ENCODE assay signal across 1 cellular context in the genomic region with DNA sequence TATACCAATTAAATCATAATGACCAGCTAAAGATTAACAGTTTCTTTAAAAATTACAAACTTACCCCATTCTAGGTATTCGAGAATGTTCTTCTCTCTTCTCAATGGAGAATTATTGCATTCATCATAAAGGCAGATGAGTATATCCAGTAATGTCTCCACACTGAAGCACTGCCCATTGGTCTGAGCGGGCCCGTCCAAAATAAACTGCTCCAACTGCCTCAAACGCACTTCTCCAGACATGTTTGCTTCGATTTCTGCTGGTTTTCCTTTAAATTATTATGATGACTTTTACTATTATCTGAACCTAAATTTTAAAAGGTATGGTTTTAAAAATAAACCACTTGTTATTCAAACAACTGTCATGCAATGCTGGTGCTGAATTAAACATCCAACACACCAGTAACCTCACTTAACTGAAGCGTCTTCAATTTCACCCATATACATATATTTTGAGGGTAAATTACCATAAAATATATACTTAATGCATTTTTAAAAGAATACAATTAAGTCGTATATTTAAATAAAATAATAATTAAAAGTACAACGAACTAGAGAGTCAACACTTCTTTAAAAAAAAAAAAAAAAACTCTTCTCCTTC.
TF ChIP-seq lines count a peak whose summit lies in the region.

No MANE protein-coding gene starts in this region.

TF ChIP-seq in SK-N-SH, 30 proteins besides CTCF, POLR2A, EP300 and RAD21 (continued from another document):
- TF ChIP-seq, protein P1, sequence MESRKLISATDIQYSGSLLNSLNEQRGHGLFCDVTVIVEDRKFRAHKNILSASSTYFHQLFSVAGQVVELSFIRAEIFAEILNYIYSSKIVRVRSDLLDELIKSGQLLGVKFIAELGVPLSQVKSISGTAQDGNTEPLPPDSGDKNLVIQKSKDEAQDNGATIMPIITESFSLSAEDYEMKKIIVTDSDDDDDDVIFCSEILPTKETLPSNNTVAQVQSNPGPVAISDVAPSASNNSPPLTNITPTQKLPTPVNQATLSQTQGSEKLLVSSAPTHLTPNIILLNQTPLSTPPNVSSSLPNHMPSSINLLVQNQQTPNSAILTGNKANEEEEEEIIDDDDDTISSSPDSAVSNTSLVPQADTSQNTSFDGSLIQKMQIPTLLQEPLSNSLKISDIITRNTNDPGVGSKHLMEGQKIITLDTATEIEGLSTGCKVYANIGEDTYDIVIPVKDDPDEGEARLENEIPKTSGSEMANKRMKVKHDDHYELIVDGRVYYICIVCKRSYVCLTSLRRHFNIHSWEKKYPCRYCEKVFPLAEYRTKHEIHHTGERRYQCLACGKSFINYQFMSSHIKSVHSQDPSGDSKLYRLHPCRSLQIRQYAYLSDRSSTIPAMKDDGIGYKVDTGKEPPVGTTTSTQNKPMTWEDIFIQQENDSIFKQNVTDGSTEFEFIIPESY (IDR thresholded peaks at IDR 0.05; ENCODE audit: borderline replicate concordance, low read depth), result no peak
- no peak for TF ChIP-seq MXI1 (IDR thresholded peaks at IDR 0.05; ENCODE audit: low read depth, low read length)
- TF ChIP-seq RCOR1 (IDR thresholded peaks at IDR 0.05; ENCODE audit: low read length), result no peak
- TF ChIP-seq SIN3A (IDR thresholded peaks at IDR 0.05; ENCODE audit: borderline replicate concordance, low read depth, low read length), result no peak
- TF ChIP-seq CHD2 (IDR thresholded peaks at IDR 0.05; ENCODE audit: low read length, partially characterized antibody), result no peak
- TF ChIP-seq, protein P2, sequence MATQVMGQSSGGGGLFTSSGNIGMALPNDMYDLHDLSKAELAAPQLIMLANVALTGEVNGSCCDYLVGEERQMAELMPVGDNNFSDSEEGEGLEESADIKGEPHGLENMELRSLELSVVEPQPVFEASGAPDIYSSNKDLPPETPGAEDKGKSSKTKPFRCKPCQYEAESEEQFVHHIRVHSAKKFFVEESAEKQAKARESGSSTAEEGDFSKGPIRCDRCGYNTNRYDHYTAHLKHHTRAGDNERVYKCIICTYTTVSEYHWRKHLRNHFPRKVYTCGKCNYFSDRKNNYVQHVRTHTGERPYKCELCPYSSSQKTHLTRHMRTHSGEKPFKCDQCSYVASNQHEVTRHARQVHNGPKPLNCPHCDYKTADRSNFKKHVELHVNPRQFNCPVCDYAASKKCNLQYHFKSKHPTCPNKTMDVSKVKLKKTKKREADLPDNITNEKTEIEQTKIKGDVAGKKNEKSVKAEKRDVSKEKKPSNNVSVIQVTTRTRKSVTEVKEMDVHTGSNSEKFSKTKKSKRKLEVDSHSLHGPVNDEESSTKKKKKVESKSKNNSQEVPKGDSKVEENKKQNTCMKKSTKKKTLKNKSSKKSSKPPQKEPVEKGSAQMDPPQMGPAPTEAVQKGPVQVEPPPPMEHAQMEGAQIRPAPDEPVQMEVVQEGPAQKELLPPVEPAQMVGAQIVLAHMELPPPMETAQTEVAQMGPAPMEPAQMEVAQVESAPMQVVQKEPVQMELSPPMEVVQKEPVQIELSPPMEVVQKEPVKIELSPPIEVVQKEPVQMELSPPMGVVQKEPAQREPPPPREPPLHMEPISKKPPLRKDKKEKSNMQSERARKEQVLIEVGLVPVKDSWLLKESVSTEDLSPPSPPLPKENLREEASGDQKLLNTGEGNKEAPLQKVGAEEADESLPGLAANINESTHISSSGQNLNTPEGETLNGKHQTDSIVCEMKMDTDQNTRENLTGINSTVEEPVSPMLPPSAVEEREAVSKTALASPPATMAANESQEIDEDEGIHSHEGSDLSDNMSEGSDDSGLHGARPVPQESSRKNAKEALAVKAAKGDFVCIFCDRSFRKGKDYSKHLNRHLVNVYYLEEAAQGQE (IDR thresholded peaks at IDR 0.05; ENCODE audit: low read depth, low read length), result no peak
- no peak for TF ChIP-seq NFIC (IDR thresholded peaks at IDR 0.05; ENCODE audit: borderline replicate concordance)
- no peak for TF ChIP-seq GABPA (IDR thresholded peaks at IDR 0.05; ENCODE audit: low read depth)
- no peak for TF ChIP-seq RXRA (IDR thresholded peaks at IDR 0.05; ENCODE audit: borderline replicate concordance, low read depth)
- TF ChIP-seq, protein P3, sequence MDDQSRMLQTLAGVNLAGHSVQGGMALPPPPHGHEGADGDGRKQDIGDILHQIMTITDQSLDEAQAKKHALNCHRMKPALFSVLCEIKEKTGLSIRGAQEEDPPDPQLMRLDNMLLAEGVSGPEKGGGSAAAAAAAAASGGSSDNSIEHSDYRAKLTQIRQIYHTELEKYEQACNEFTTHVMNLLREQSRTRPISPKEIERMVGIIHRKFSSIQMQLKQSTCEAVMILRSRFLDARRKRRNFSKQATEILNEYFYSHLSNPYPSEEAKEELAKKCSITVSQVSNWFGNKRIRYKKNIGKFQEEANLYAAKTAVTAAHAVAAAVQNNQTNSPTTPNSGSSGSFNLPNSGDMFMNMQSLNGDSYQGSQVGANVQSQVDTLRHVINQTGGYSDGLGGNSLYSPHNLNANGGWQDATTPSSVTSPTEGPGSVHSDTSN (IDR thresholded peaks at IDR 0.05), result no peak
- TF ChIP-seq YY1 (IDR thresholded peaks at IDR 0.05; ENCODE audit: low read depth), result no peak
- TF ChIP-seq TEAD4 (IDR thresholded peaks at IDR 0.05; ENCODE audit: borderline replicate concordance, insufficient read depth), result no peak
- no peak for TF ChIP-seq FOXJ3 (CRISPR knock-in tag; IDR thresholded peaks at IDR 0.05)
- TF ChIP-seq, protein P4, sequence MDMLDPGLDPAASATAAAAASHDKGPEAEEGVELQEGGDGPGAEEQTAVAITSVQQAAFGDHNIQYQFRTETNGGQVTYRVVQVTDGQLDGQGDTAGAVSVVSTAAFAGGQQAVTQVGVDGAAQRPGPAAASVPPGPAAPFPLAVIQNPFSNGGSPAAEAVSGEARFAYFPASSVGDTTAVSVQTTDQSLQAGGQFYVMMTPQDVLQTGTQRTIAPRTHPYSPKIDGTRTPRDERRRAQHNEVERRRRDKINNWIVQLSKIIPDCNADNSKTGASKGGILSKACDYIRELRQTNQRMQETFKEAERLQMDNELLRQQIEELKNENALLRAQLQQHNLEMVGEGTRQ (IDR thresholded peaks at IDR 0.05; ENCODE audit: borderline replicate concordance, low read depth, low read length), result no peak
- no peak for TF ChIP-seq GATA2 (CRISPR knock-in tag; IDR thresholded peaks at IDR 0.05)
- TF ChIP-seq, protein P5, sequence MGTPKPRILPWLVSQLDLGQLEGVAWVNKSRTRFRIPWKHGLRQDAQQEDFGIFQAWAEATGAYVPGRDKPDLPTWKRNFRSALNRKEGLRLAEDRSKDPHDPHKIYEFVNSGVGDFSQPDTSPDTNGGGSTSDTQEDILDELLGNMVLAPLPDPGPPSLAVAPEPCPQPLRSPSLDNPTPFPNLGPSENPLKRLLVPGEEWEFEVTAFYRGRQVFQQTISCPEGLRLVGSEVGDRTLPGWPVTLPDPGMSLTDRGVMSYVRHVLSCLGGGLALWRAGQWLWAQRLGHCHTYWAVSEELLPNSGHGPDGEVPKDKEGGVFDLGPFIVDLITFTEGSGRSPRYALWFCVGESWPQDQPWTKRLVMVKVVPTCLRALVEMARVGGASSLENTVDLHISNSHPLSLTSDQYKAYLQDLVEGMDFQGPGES (IDR thresholded peaks at IDR 0.05; ENCODE audit: low read depth, low read length), result no peak
